In genomic region chr19:11125994-11126685, GRCh38 we compare ENCODE assay signal across 8 cellular contexts. TPM values are rescaled to one million over a fixed set of nuclear protein-coding genes. Genes with fewer than 3 reads are reported as not detected.
DNase-seq lines count a peak whose midpoint lies in the region; ATAC-seq and TF ChIP-seq lines count a peak whose summit lies in the region.

No MANE protein-coding gene starts in this region.

- DNase-seq in A172 (ENCODE audit: low spot score) (peak; percentile 78), NCI-H226 (peak; percentile 45), dermis microvascular lymphatic vessel endothelial cell (ENCODE audit: low read depth in 2 of 2) (peak; percentile 71 to 74), medulla oblongata (ENCODE audit: extremely low spot score) (peak; percentile 82)
- peak; percentile 83 to 85 for DNase-seq in activated CD4-positive, alpha-beta T cell treated with anti-CD3 and anti-CD28 coated beads, Interleukin-2, amount 50 U/mL, for 48 hours
- DNase-seq in stimulated activated CD8-positive, alpha-beta memory T cell treated with anti-CD3 and anti-CD28 coated beads, Interleukin-15, amount 100 ng/mL, for 4 hours (ENCODE audit: low read depth in 2 of 2): peak; percentile 24 to 36

- no peak for ATAC-seq in HG03469 (IDR thresholded peaks at IDR 0.05; ENCODE audit: unreplicated experiment)

- TF ChIP-seq CTCF in GM12874 (IDR thresholded peaks at IDR 0.05; ENCODE audit: insufficient read depth, low read depth, low read length): peak; percentile 75

RNA-seq across cellular contexts. Expression of gene SPC24, which starts 29.4 kb away (rescaled TPM):
- total RNA-seq in A172 (2014; rRNA removed; shearing (Covaris generic)): 109 and 113 TPM in 2 replicates
- total RNA-seq in dermis microvascular lymphatic vessel endothelial cell: 31.1 and 80.0 TPM in 2 replicates

RNA-seq across cellular contexts. Expression of gene LDLR, which starts 36.9 kb away (rescaled TPM):
- total RNA-seq in A172 (2014; rRNA removed; shearing (Covaris generic)): 118 and 151 TPM in 2 replicates
- 62.2 and 86.4 TPM in 2 replicates for total RNA-seq in dermis microvascular lymphatic vessel endothelial cell

Comparison
In these comparisons a context has a peak if more than half of its experiments do, and no peak if none do; other contexts are left out.
1. DNase-seq: peak in every context shown above with its lines; median percentile 84 in activated CD4-positive, alpha-beta T cell treated with anti-CD3 and anti-CD28 coated beads, Interleukin-2, amount 50 U/mL, for 48 hours; 82 in medulla oblongata; 78 in A172; 72 in dermis microvascular lymphatic vessel endothelial cell; 45 in NCI-H226; 30 in stimulated activated CD8-positive, alpha-beta memory T cell treated with anti-CD3 and anti-CD28 coated beads, Interleukin-15, amount 100 ng/mL, for 4 hours.